In the genomic region with DNA sequence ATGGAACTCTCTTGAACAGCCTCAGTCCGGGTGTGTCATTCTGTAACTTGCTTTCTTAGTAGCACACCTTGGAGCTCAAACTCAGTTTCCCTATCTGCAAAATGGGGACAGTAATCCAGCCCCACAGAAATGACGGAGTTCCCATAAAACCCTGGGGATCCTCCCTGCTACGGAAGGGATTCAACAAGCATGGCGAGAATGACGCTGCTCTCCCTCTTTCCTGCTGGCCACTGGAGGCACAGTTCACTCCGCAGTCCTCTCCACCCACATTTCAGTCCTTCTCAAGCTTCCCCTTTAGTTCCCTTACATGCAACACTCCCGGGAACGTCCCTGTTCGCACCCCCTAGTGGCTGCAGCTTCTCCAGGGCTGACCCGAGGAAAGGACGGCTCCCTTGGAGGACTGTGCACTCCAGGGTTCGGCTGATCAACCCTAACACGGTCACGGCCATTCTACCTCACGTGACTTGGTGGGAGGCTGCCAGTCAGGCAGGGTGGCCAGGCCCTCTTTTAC, we compare ENCODE assay signal across 8 cellular contexts. TPM values are rescaled to one million over a fixed set of nuclear protein-coding genes. Genes with fewer than 3 reads are reported as not detected.
DNase-seq lines count a peak whose midpoint lies in the region; ATAC-seq and TF ChIP-seq lines count a peak whose summit lies in the region.

No MANE protein-coding gene starts in this region.

- CTCF ChIA-PET in activated CD8-positive, alpha-beta T cell treated with anti-CD3 and anti-CD28 coated beads for 36 hours (lab: Charles Lee), result interaction anchor here (0.8 to 1.2 kb wide), 2 partner anchors 22 to 37 kb away, joined by 3 read pairs; no protein-coding TSS in a partner anchor

- peaks cover 50% of the 10 kb centered on the region for H3K27me3 ChIP-seq in left ventricle myocardium inferior (ENCODE audit: low read depth)

- H3K4me1 Mint-ChIP-seq in activated naive CD4-positive, alpha-beta T cell treated with anti-CD3 and anti-CD28 coated beads, Interleukin-2, amount 50 U/mL, for 24 hours, result peaks cover 42% of the 10 kb centered on the region
- peaks cover 62% of the 10 kb centered on the region for H3K4me1 Mint-ChIP-seq in activated CD8-positive, alpha-beta T cell treated with anti-CD3 and anti-CD28 coated beads for 36 hours (ENCODE audit: low read depth)

- intact Hi-C loops in activated CD8-positive, alpha-beta T cell treated with anti-CD3 and anti-CD28 coated beads for 36 hours (cut with micrococcal nuclease), result no loop called here
- intact Hi-C loops in left ventricle myocardium inferior (cut with micrococcal nuclease), result no loop called here

- peaks cover 8% of the 10 kb centered on the region for H3K36me3 Mint-ChIP-seq in activated naive CD4-positive, alpha-beta T cell treated with anti-CD3 and anti-CD28 coated beads, Interleukin-2, amount 50 U/mL, for 24 hours
- H3K36me3 Mint-ChIP-seq in activated CD8-positive, alpha-beta T cell treated with anti-CD3 and anti-CD28 coated beads for 36 hours (ENCODE audit: low read depth), result peaks cover 80% of the 10 kb centered on the region

- no peaks in the 10 kb centered on the region for H3K9me3 Mint-ChIP-seq in activated naive CD4-positive, alpha-beta T cell treated with anti-CD3 and anti-CD28 coated beads, Interleukin-2, amount 50 U/mL, for 24 hours
- H3K9me3 Mint-ChIP-seq in activated CD8-positive, alpha-beta T cell treated with anti-CD3 and anti-CD28 coated beads for 36 hours, result no peaks in the 10 kb centered on the region

- POLR2A ChIA-PET in activated CD8-positive, alpha-beta T cell treated with anti-CD3 and anti-CD28 coated beads for 36 hours (lab: Charles Lee), result interaction anchor here (1.4 to 7.0 kb wide), 2 partner anchors 12 to 17 kb away, joined by 5 to 122 read pairs; partner anchors contain the start of gene RUNX3

- H3K4me3 ChIP-seq in left ventricle myocardium inferior, result no peak overlapping the region
- no peak overlapping the region for H3K4me3 ChIP-seq in skeletal muscle cell (ENCODE audit: low read depth, low read length)

- H3K4me1 ChIP-seq in left ventricle myocardium inferior, result peaks cover 5% of the 10 kb centered on the region

- TF ChIP-seq CTCF in activated CD8-positive, alpha-beta T cell treated with anti-CD3 and anti-CD28 coated beads for 36 hours (IDR thresholded peaks at IDR 0.05), result no peak
- TF ChIP-seq CTCF in left ventricle myocardium inferior (IDR thresholded peaks at IDR 0.05; ENCODE audit: borderline replicate concordance), result peak; percentile 47

- no peak for DNase-seq in activated naive CD4-positive, alpha-beta T cell (lab: John Stamatoyannopoulos, UW)
- DNase-seq in activated CD8-positive, alpha-beta T cell treated with anti-CD3 and anti-CD28 coated beads for 36 hours, result no peak
- DNase-seq in left ventricle myocardium inferior, result peak; percentile 41
- DNase-seq in skeletal muscle cell (ENCODE audit: low read depth), result peak; percentile 33
- no peak for DNase-seq in NCI-H146 treated with DMSO at 0.1 percent for 48 hours (lab: John Stamatoyannopoulos, UW; ENCODE audit: unreplicated experiment)
- no peak for DNase-seq in NCI-H1436 treated with DMSO at 0.1 percent for 48 hours (lab: John Stamatoyannopoulos, UW)

- H3K36me3 ChIP-seq in left ventricle myocardium inferior, result no peaks in the 10 kb centered on the region

- H3K27ac Mint-ChIP-seq in activated naive CD4-positive, alpha-beta T cell treated with anti-CD3 and anti-CD28 coated beads, Interleukin-2, amount 50 U/mL, for 24 hours, result peak overlapping the region; percentile 72
- H3K27ac Mint-ChIP-seq in activated CD8-positive, alpha-beta T cell treated with anti-CD3 and anti-CD28 coated beads for 36 hours, result peak overlapping the region; percentile 91

- H3K27ac ChIP-seq in left ventricle myocardium inferior (replicated peaks), result no peak overlapping the region

- H3K9me3 ChIP-seq in left ventricle myocardium inferior (replicated peaks), result no peaks in the 10 kb centered on the region

- H3K27me3 Mint-ChIP-seq in activated naive CD4-positive, alpha-beta T cell treated with anti-CD3 and anti-CD28 coated beads, Interleukin-2, amount 50 U/mL, for 24 hours, result no peaks in the 10 kb centered on the region
- H3K27me3 Mint-ChIP-seq in activated CD8-positive, alpha-beta T cell treated with anti-CD3 and anti-CD28 coated beads for 36 hours, result no peaks in the 10 kb centered on the region

- ATAC-seq in activated CD8-positive, alpha-beta T cell treated with anti-CD3 and anti-CD28 coated beads for 36 hours, result no peak
- ATAC-seq in HG02885 (IDR thresholded peaks at IDR 0.05; ENCODE audit: poor library complexity, unreplicated experiment), result no peak

- H3K4me3 Mint-ChIP-seq in activated naive CD4-positive, alpha-beta T cell treated with anti-CD3 and anti-CD28 coated beads, Interleukin-2, amount 50 U/mL, for 24 hours, result no peak overlapping the region
- H3K4me3 Mint-ChIP-seq in activated CD8-positive, alpha-beta T cell treated with anti-CD3 and anti-CD28 coated beads for 36 hours, result peak overlapping the region; percentile 26

RNA-seq across cellular contexts. Expression of gene RUNX3, which starts 20.6 kb away (rescaled TPM):
- total RNA-seq in activated CD8-positive, alpha-beta T cell treated with anti-CD3 and anti-CD28 coated beads for 36 hours, result 100 to 1,000 TPM; 180 to 183 TPM
- total RNA-seq in left ventricle myocardium inferior, result 0.52 TPM

Comparison
In these comparisons a context has a peak if more than half of its experiments do, and no peak if none do; other contexts are left out.
1. DNase-seq: peak in left ventricle myocardium inferior (single experiment) and skeletal muscle cell (single experiment); none in activated naive CD4-positive, alpha-beta T cell (0 of 4), activated CD8-positive, alpha-beta T cell treated with anti-CD3 and anti-CD28 coated beads for 36 hours (single experiment), NCI-H146 treated with DMSO at 0.1 percent for 48 hours (single experiment) and NCI-H1436 treated with DMSO at 0.1 percent for 48 hours (single experiment).
2. RNA of gene RUNX3, which starts 20.6 kb away (total RNA-seq): 180 to 183 TPM in activated CD8-positive, alpha-beta T cell treated with anti-CD3 and anti-CD28 coated beads for 36 hours; 0.52 TPM in left ventricle myocardium inferior (single experiment); every median in the first group is over 100 times any median in the second.